In genomic region chr6:46510656-46511055, GRCh38 we compare ENCODE assay signal across 13 cellular contexts. TPM values are rescaled to one million over a fixed set of nuclear protein-coding genes. Genes with fewer than 3 reads are reported as not detected.
DNase-seq lines count a peak whose midpoint lies in the region; ATAC-seq and TF ChIP-seq lines count a peak whose summit lies in the region.
"Had no signal": no experiment of that assay in that cellular context is flagged by ENCODE, and none has a peak within 500 bp of the region (broad histone marks: within the 10 kb centered on the region; RNA-seq: fewer than 3 reads in every experiment).

No MANE protein-coding gene starts in this region.

- ATAC-seq in gastrocnemius medialis (peak in 1 of 2 donors; percentile 35), GM18870 (IDR thresholded peaks at IDR 0.05; ENCODE audit: unreplicated experiment) (no peak), HG02970 (IDR thresholded peaks at IDR 0.05; ENCODE audit: low FRiP score, unreplicated experiment) (no peak), GM18502 (IDR thresholded peaks at IDR 0.05; ENCODE audit: poor library complexity, unreplicated experiment) (no peak)

- no TSS peak for BruUV-seq in mammary epithelial cell (replicated peaks; lab: Mats Ljungman, UMichigan)

- no peak overlapping the region for H3K4me2 ChIP-seq in mammary epithelial cell (ENCODE audit: insufficient read depth, low read depth, low read length)
- H3K4me2 ChIP-seq: BLaER1 treated with 17β-estradiol and CSF1 and Interleukin-3, amounts not matched to agents 10 nM and 100 nM; SK-N-SH had no signal

- H3K27ac ChIP-seq in mammary epithelial cell (ENCODE audit: insufficient read depth, low read depth, low read length) (no peak overlapping the region), gastrocnemius medialis (peak overlapping the region; percentile 55 to 84 (median 74))
- H3K27ac ChIP-seq: BLaER1 treated with 17β-estradiol and CSF1 and Interleukin-3, amounts not matched to agents 10 nM and 100 nM had no signal

- TF ChIP-seq CTCF in mammary epithelial cell (conservative IDR thresholded peaks at IDR 0.05 in 1 of 2, IDR thresholded peaks at IDR 0.05 in 1 of 2; ENCODE audit: extremely low read depth in 1 of 2, insufficient read depth in 1 of 2, low read depth in 1 of 2, low read length in 2 of 2) (no peak), gastrocnemius medialis (IDR thresholded peaks at IDR 0.05 in 4 of 5, conservative IDR thresholded peaks at IDR 0.05 in 1 of 5) (no peak), GM10248 (IDR thresholded peaks at IDR 0.05; ENCODE audit: control extremely low read depth, extremely low read depth, low read depth, missing control alignments) (no peak)

- H2AFZ ChIP-seq in mammary epithelial cell (ENCODE audit: low read depth, low read length): no peak overlapping the region

- POLR2A ChIA-PET in GM10248 (lab: Yijun Ruan, JAX): no interaction called here

- H3K36me3 ChIP-seq in mammary epithelial cell (ENCODE audit: insufficient read depth, low read length) (no peaks in the 10 kb centered on the region), gastrocnemius medialis (no peaks in the 10 kb centered on the region)
- H3K36me3 ChIP-seq: BLaER1 treated with 17β-estradiol and CSF1 and Interleukin-3, amounts not matched to agents 10 nM and 100 nM had no signal

- H3K4me1 ChIP-seq in mammary epithelial cell (ENCODE audit: insufficient read depth, low read length): no peaks in the 10 kb centered on the region
- H3K4me1 ChIP-seq in gastrocnemius medialis: peaks cover 45 to 81% of the 10 kb centered on the region in 2 donors
- H3K4me1 ChIP-seq: BLaER1 treated with 17β-estradiol and CSF1 and Interleukin-3, amounts not matched to agents 10 nM and 100 nM had no signal

- H3K27me3 ChIP-seq in mammary epithelial cell (ENCODE audit: insufficient read depth, low read length) (no peaks in the 10 kb centered on the region), gastrocnemius medialis (no peaks in the 10 kb centered on the region)
- H3K27me3 ChIP-seq: BLaER1 treated with 17β-estradiol and CSF1 and Interleukin-3, amounts not matched to agents 10 nM and 100 nM had no signal

- no peak for TF ChIP-seq POLR2A in gastrocnemius medialis (IDR thresholded peaks at IDR 0.05)

- H3K9me3 ChIP-seq in mammary epithelial cell (replicated peaks; ENCODE audit: insufficient read depth, low read length) (no peaks in the 10 kb centered on the region), gastrocnemius medialis (no peaks in the 10 kb centered on the region)
- H3K9me3 ChIP-seq: BLaER1 treated with 17β-estradiol and CSF1 and Interleukin-3, amounts not matched to agents 10 nM and 100 nM; SK-N-SH had no signal

- H3K4me3 ChIP-seq in mammary epithelial cell (replicated peaks in 1 of 3; ENCODE audit: insufficient read depth in 1 of 3, low read depth in 2 of 3, low read length in 3 of 3) (no peak overlapping the region), gastrocnemius medialis (no peak overlapping the region)
- H3K4me3 ChIP-seq: BLaER1 treated with 17β-estradiol and CSF1 and Interleukin-3, amounts not matched to agents 10 nM and 100 nM had no signal

- no peaks in the 10 kb centered on the region for H3K79me2 ChIP-seq in mammary epithelial cell (ENCODE audit: insufficient read depth, low read length)

- dilution Hi-C loops in mammary epithelial cell (cut with HindIII; ENCODE audit: low sequenced_read_pairs): no loop called here

- in situ Hi-C loops in mammary epithelial cell (cut with MboI; ENCODE audit: low sequenced_read_pairs in 2 of 2) (no loop called here), gastrocnemius medialis (cut with MboI; ENCODE audit: low sequenced_read_pairs in 4 of 4) (no loop called here)

- DNase-seq in AG20443 (ENCODE audit: low spot score) (peak; percentile 80), mammary epithelial cell (peak; percentile 58), hepatic stellate cell (ENCODE audit: low spot score) (peak; percentile 25), gastrocnemius medialis (no peak), GM10248 (ENCODE audit: extremely low spot score) (no peak)
- DNase-seq: activated CD4-positive, alpha-beta T cell treated with anti-CD3 and anti-CD28 coated beads, Interleukin-2, amount 10 ng/mL, durations not matched to agents 24 days and 14 days; activated naive CD4-positive, alpha-beta T cell treated with anti-CD3 and anti-CD28 coated beads for 36 hours; NCI-H510A; SK-N-SH had no signal

- intact Hi-C loops in mammary epithelial cell (cut with micrococcal nuclease) (no loop called here), gastrocnemius medialis (cut with DNase I; ENCODE audit: low total_unique reads) (no loop called here)

- CTCF ChIA-PET in mammary epithelial cell (lab: Charles Lee; ENCODE audit: low non-redundant PET) (no interaction called here), GM10248 (lab: Yijun Ruan, JAX) (no interaction called here)

- H3K9ac ChIP-seq in mammary epithelial cell (ENCODE audit: insufficient read depth, low read length): no peak overlapping the region
- H3K9ac ChIP-seq: BLaER1 treated with 17β-estradiol and CSF1 and Interleukin-3, amounts not matched to agents 10 nM and 100 nM; SK-N-SH had no signal

- no peaks in the 10 kb centered on the region for H4K20me1 ChIP-seq in mammary epithelial cell (ENCODE audit: insufficient read depth, low read length)
- H4K20me1 ChIP-seq: BLaER1 treated with 17β-estradiol and CSF1 and Interleukin-3, amounts not matched to agents 10 nM and 100 nM had no signal

RNA-seq across cellular contexts. Expression of gene RCAN2, which starts 19.4 kb away (rescaled TPM):
- 1 to 10 TPM in 1 of 2 donors, not detected in 1; 2.7 TPM for total RNA-seq in mammary epithelial cell
- not detected for polyA plus RNA-seq in mammary epithelial cell
- not detected for polyA minus RNA-seq in mammary epithelial cell
- total RNA-seq in gastrocnemius medialis: 10 to 100 TPM; 26.2 to 88.8 (median 43.2) TPM
- polyA plus RNA-seq: SK-N-SH had no signal

Comparison
In these comparisons a context has a peak if more than half of its experiments do, and no peak if none do; other contexts are left out.
1. DNase-seq: peak in AG20443 (single experiment), mammary epithelial cell (single experiment) and hepatic stellate cell (single experiment); none in gastrocnemius medialis (0 of 2) and GM10248 (single experiment).
2. RNA of gene RCAN2, which starts 19.4 kb away (total RNA-seq): 26.2 to 88.8 TPM in gastrocnemius medialis; 2.7 TPM in mammary epithelial cell; every median in the first group is over 4 times any median in the second.